ENCODE assay signal across 8 cellular contexts in genomic region chr6:71349395-71349794, GRCh38.
DNase-seq lines count a peak whose midpoint lies in the region; ATAC-seq and TF ChIP-seq lines count a peak whose summit lies in the region.

No MANE protein-coding gene starts in this region.

- H3K4me3 ChIP-seq in naive thymus-derived CD4-positive, alpha-beta T cell (ENCODE audit: low read length) = no peak overlapping the region

- H3K4me1 Mint-ChIP-seq in chondrocyte (ENCODE audit: low read depth) = no peaks in the 10 kb centered on the region
- H3K4me1 Mint-ChIP-seq in naive thymus-derived CD4-positive, alpha-beta T cell = no peaks in the 10 kb centered on the region
- peaks cover 6% of the 10 kb centered on the region for H3K4me1 Mint-ChIP-seq in stimulated activated naive CD8-positive, alpha-beta T cell treated with anti-CD3 and anti-CD28 coated beads, Interleukin-15, amount 100 ng/mL, for 72 hours

- H3K27me3 ChIP-seq in naive thymus-derived CD4-positive, alpha-beta T cell (ENCODE audit: control insufficient read depth in 2 of 2, insufficient read depth in 2 of 2, low read length in 2 of 2) = no peaks in the 10 kb centered on the region

- intact Hi-C loops in naive thymus-derived CD4-positive, alpha-beta T cell (cut with micrococcal nuclease) = loop anchor here (1.0 to 10.0 kb wide), 4 partner anchors 61 to 1037 kb away; partner anchors contain the start of gene OGFRL1 (in 1 of the 2)

- no peaks in the 10 kb centered on the region for H3K4me1 ChIP-seq in naive thymus-derived CD4-positive, alpha-beta T cell (ENCODE audit: control insufficient read depth in 2 of 2, insufficient read depth in 2 of 2, low read length in 2 of 2)

- CTCF ChIA-PET in naive thymus-derived CD4-positive, alpha-beta T cell (lab: Charles Lee) = interaction anchor here (0.8 kb wide), 1 partner anchor 158 kb away, joined by 4 read pairs; no protein-coding TSS in a partner anchor

- no peaks in the 10 kb centered on the region for H3K9me3 Mint-ChIP-seq in chondrocyte (ENCODE audit: low read depth)
- H3K9me3 Mint-ChIP-seq in naive thymus-derived CD4-positive, alpha-beta T cell = no peaks in the 10 kb centered on the region
- no peaks in the 10 kb centered on the region for H3K9me3 Mint-ChIP-seq in stimulated activated naive CD8-positive, alpha-beta T cell treated with anti-CD3 and anti-CD28 coated beads, Interleukin-15, amount 100 ng/mL, for 72 hours

- peak; percentile 40 for ATAC-seq in naive thymus-derived CD4-positive, alpha-beta T cell
- no peak for ATAC-seq in HG02870 (IDR thresholded peaks at IDR 0.05; ENCODE audit: unreplicated experiment)
- no peak for ATAC-seq in activated CD4-positive, CD25-positive, alpha-beta regulatory T cell treated with anti-CD3 and anti-CD28 coated beads, Interleukin-2, amount 50 U/mL, for 24 hours
- ATAC-seq in stimulated activated naive CD8-positive, alpha-beta T cell treated with anti-CD3 and anti-CD28 coated beads, Interleukin-15, amount 100 ng/mL, for 72 hours = no peak

- no peak overlapping the region for H3K4me3 Mint-ChIP-seq in chondrocyte (ENCODE audit: unreplicated experiment)
- H3K4me3 Mint-ChIP-seq in naive thymus-derived CD4-positive, alpha-beta T cell = no peak overlapping the region
- no peak overlapping the region for H3K4me3 Mint-ChIP-seq in stimulated activated naive CD8-positive, alpha-beta T cell treated with anti-CD3 and anti-CD28 coated beads, Interleukin-15, amount 100 ng/mL, for 72 hours

- TF ChIP-seq CTCF in chondrocyte (IDR thresholded peaks at IDR 0.05) = peak; percentile 98

- H3K27ac ChIP-seq in naive thymus-derived CD4-positive, alpha-beta T cell (ENCODE audit: low read depth, low read length) = no peak overlapping the region

- DNase-seq in SIG-M5 treated with dmso at 0.1 percent for 504 hours (lab: John Stamatoyannopoulos, UW; ENCODE audit: unreplicated experiment) (peak; percentile 41), SIG-M5 (lab: John Stamatoyannopoulos, UW) (no peak), NCI-H460 (ENCODE audit: extremely low read depth, low read depth) (peak; percentile 12), chondrocyte (ENCODE audit: low spot score) (no peak)
- DNase-seq in naive thymus-derived CD4-positive, alpha-beta T cell = peak in 4 of 9 donors; percentile 8 to 20 (median 16)
- DNase-seq in stimulated activated naive CD8-positive, alpha-beta T cell treated with anti-CD3 and anti-CD28 coated beads, Interleukin-15, amount 100 ng/mL, for 72 hours = no peak

- H3K9me3 ChIP-seq in naive thymus-derived CD4-positive, alpha-beta T cell (ENCODE audit: control insufficient read depth in 2 of 3, low read length in 3 of 3) = no peaks in the 10 kb centered on the region

- H3K27me3 Mint-ChIP-seq in chondrocyte (ENCODE audit: low read depth) = no peaks in the 10 kb centered on the region
- peaks cover 0 to 8% (median 4%) of the 10 kb centered on the region in 5 donors for H3K27me3 Mint-ChIP-seq in naive thymus-derived CD4-positive, alpha-beta T cell
- peaks cover 5% of the 10 kb centered on the region for H3K27me3 Mint-ChIP-seq in stimulated activated naive CD8-positive, alpha-beta T cell treated with anti-CD3 and anti-CD28 coated beads, Interleukin-15, amount 100 ng/mL, for 72 hours

- H3K36me3 Mint-ChIP-seq in chondrocyte (ENCODE audit: low read depth) = no peaks in the 10 kb centered on the region
- H3K36me3 Mint-ChIP-seq in naive thymus-derived CD4-positive, alpha-beta T cell = no peaks in the 10 kb centered on the region

- POLR2A ChIA-PET in naive thymus-derived CD4-positive, alpha-beta T cell (lab: Charles Lee) = no interaction called here

- H3K27ac Mint-ChIP-seq in chondrocyte (ENCODE audit: unreplicated experiment) = no peak overlapping the region
- H3K27ac Mint-ChIP-seq in naive thymus-derived CD4-positive, alpha-beta T cell = no peak overlapping the region
- H3K27ac Mint-ChIP-seq in stimulated activated naive CD8-positive, alpha-beta T cell treated with anti-CD3 and anti-CD28 coated beads, Interleukin-15, amount 100 ng/mL, for 72 hours = no peak overlapping the region

- no peaks in the 10 kb centered on the region for H3K36me3 ChIP-seq in naive thymus-derived CD4-positive, alpha-beta T cell (ENCODE audit: control insufficient read depth in 2 of 3, insufficient read depth in 3 of 3, low read length in 3 of 3)

Comparison
In these comparisons a context has a peak if more than half of its experiments do, and no peak if none do; other contexts are left out.
1. DNase-seq: peak in SIG-M5 treated with dmso at 0.1 percent for 504 hours (single experiment) and NCI-H460 (single experiment); none in SIG-M5 (single experiment), chondrocyte (single experiment) and stimulated activated naive CD8-positive, alpha-beta T cell treated with anti-CD3 and anti-CD28 coated beads, Interleukin-15, amount 100 ng/mL, for 72 hours (0 of 2).